Comparison of ENCODE assay signal across 16 cellular contexts in genomic region chr18:45945669-45946068, GRCh38. TPM values are rescaled to one million over a fixed set of nuclear protein-coding genes. Genes with fewer than 3 reads are reported as not detected.
DNase-seq lines count a peak whose midpoint lies in the region; ATAC-seq and TF ChIP-seq lines count a peak whose summit lies in the region.
"Had no signal": no experiment of that assay in that cellular context is flagged by ENCODE, and none has a peak within 500 bp of the region (broad histone marks: within the 10 kb centered on the region; RNA-seq: fewer than 3 reads in every experiment).

No MANE protein-coding gene starts in this region.

- no peak overlapping the region for H3K4me3 ChIP-seq in skeletal muscle satellite cell (ENCODE audit: low read length)
- H3K4me3 ChIP-seq: BLaER1, GM12878, GM23338 had no signal

- H3K36me3 Mint-ChIP-seq in HFFc6 (ENCODE audit: low read depth) (peaks cover 77% of the 10 kb centered on the region), T-helper 17 cell (ENCODE audit: low read depth) (peaks cover 20% of the 10 kb centered on the region), nephron progenitor cell (ENCODE audit: low read depth) (peaks cover 81% of the 10 kb centered on the region)

- H3K4me3 Mint-ChIP-seq in HFFc6 = no peak overlapping the region
- H3K4me3 Mint-ChIP-seq in T-helper 17 cell = no peak overlapping the region
- H3K4me3 Mint-ChIP-seq in nephron progenitor cell = no peak overlapping the region
- H3K4me3 Mint-ChIP-seq: CD14-positive monocyte; CD4-positive, alpha-beta memory T cell; GM23338 had no signal

- H3K27ac Mint-ChIP-seq in HFFc6 (peak overlapping the region; percentile 45), T-helper 17 cell (peak overlapping the region; percentile 34), nephron progenitor cell (peak overlapping the region; percentile 4)
- H3K27ac Mint-ChIP-seq: GM23338 had no signal

- H3K27me3 ChIP-seq in skeletal muscle satellite cell (ENCODE audit: control insufficient read depth, insufficient read depth, low read length) = no peaks in the 10 kb centered on the region
- H3K27me3 ChIP-seq: BLaER1 had no signal

- H3K27me3 Mint-ChIP-seq in HFFc6 (ENCODE audit: insufficient read depth) (peaks cover 2% of the 10 kb centered on the region; the same call in 1 of the 2 replicates), T-helper 17 cell (no peaks in the 10 kb centered on the region), nephron progenitor cell (ENCODE audit: low read depth, poor library complexity) (no peaks in the 10 kb centered on the region)
- H3K27me3 Mint-ChIP-seq: CD4-positive, alpha-beta memory T cell had no signal

- H3K9me3 Mint-ChIP-seq in HFFc6 (no peaks in the 10 kb centered on the region), nephron progenitor cell (no peaks in the 10 kb centered on the region)
- H3K9me3 Mint-ChIP-seq: CD14-positive monocyte; CD4-positive, alpha-beta memory T cell; GM23338 had no signal

- TF ChIP-seq CTCF in HFFc6 (IDR thresholded peaks at IDR 0.05) (no peak), nephron progenitor cell (IDR thresholded peaks at IDR 0.05) (no peak)

- H3K36me3 ChIP-seq in skeletal muscle satellite cell (ENCODE audit: insufficient read depth, low read length) = peaks cover 89% of the 10 kb centered on the region

- H3K4me1 ChIP-seq in skeletal muscle satellite cell (ENCODE audit: control insufficient read depth, insufficient read depth, low read length) = peaks cover 10% of the 10 kb centered on the region
- H3K4me1 ChIP-seq: BLaER1 had no signal

- no peaks in the 10 kb centered on the region for H3K9me3 ChIP-seq in T-helper 17 cell (ENCODE audit: control insufficient read depth, low read length, poor library complexity, severe bottlenecking)
- no peaks in the 10 kb centered on the region for H3K9me3 ChIP-seq in skeletal muscle satellite cell (replicated peaks; ENCODE audit: low read length)
- H3K9me3 ChIP-seq: BLaER1 had no signal

- peak overlapping the region; percentile 9 for H3K9ac ChIP-seq in skeletal muscle satellite cell (ENCODE audit: low read depth, low read length)
- H3K9ac ChIP-seq: BLaER1 had no signal

- ATAC-seq in T-helper 17 cell = no peak
- ATAC-seq: GM12878, GM23338 had no signal

- H3K4me1 Mint-ChIP-seq in HFFc6 (ENCODE audit: low read depth) (peaks cover 57% of the 10 kb centered on the region), T-helper 17 cell (peaks cover 12% of the 10 kb centered on the region), nephron progenitor cell (no peaks in the 10 kb centered on the region)
- H3K4me1 Mint-ChIP-seq: CD14-positive monocyte, GM23338 had no signal

- no peak for DNase-seq in HFFc6
- DNase-seq in T-helper 17 cell = no peak
- no peak for DNase-seq in nephron progenitor cell
- no peak for DNase-seq in activated gamma-delta T cell (lab: John Stamatoyannopoulos, UW)
- no peak for DNase-seq in NCI-H524 treated with DMSO at 0.1 percent for 48 hours (lab: John Stamatoyannopoulos, UW)
- DNase-seq in effector CD4-positive, alpha-beta T cell = no peak
- DNase-seq in NOMO-1 (lab: John Stamatoyannopoulos, UW; ENCODE audit: unreplicated experiment in 2 of 2) = no peak
- DNase-seq: 8988T; CD4-positive, alpha-beta memory T cell; DMS79 treated with DMSO at 0.1 percent for 48 hours; HCEC 1CT had no signal

- no peak overlapping the region for H3K4me2 ChIP-seq in skeletal muscle satellite cell (ENCODE audit: low read length)
- H3K4me2 ChIP-seq: BLaER1, GM23338 had no signal

RNA-seq across cellular contexts. Expression of gene EPG5, which starts 21.5 kb away (rescaled TPM):
- 10 to 100 TPM; 36.8 to 63.6 (median 44.5) TPM for total RNA-seq in HFFc6 (2021; fragmentation: NEBNext Ultra II Directional; extraction: Animal tissue kit (Norgen Biotek cat#: 25700))
- total RNA-seq in T-helper 17 cell = 10 to 100 TPM; 46.6 to 76.5 TPM
- total RNA-seq in skeletal muscle satellite cell (2012; rRNA removed) = 45.6 and 45.9 TPM in 2 replicates
